Comparison of ENCODE assay signal across 28 cellular contexts in the genomic region with DNA sequence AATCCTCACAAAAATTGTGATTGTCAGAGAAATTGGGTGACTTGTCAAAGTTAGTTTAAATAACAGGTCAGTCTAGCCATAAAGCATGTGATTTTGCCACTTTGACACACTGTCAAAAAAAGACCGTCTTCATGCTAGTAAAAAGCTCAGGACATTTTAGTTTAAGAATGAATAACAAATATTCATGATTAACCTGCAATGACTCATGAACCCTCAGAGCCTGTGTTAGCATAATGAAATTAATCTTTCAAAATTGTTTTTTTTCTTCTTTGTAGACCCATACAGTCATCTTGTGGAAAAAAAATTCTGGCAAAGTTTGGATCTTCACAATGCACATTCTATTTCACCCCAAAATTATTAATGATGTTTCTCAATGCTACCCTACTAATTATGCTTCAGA.
"Had no signal": no experiment of that assay in that cellular context is flagged by ENCODE, and none has a peak within 500 bp of the region (broad histone marks: within the 10 kb centered on the region; RNA-seq: fewer than 3 reads in every experiment).

No MANE protein-coding gene starts in this region.

- ATAC-seq: left colon; left lung; lower lobe of right lung; natural killer cell; pancreas; right cardiac atrium; sciatic nerve; stimulated activated naive B cell treated with anti-CD40 and anti-IgM and Interleukin-4, amounts not matched to agents 10 μg/mL and 1 μg/mL and 100 μg/mL, for 72 hours; stimulated activated naive CD8-positive, alpha-beta T cell treated with anti-CD3 and anti-CD28 coated beads, Interleukin-15, Interleukin-2, amounts not matched to agents 100 U/mL and 50 U/mL, for 24 hours had no signal

- H3K4me3 ChIP-seq: left lung, lower lobe of right lung, pancreas, prostate gland, skin epidermis, stomach, testis, thyroid gland, transverse colon, upper lobe of left lung, vagina had no signal

- DNase-seq: kidney glomerular epithelial cell; left colon; left lung; lower lobe of right lung; mesendoderm; naive B cell; natural killer cell; nephron progenitor cell; nucleus accumbens; pancreas; posterior cingulate gyrus; retina; right cardiac atrium; stimulated activated CD4-positive, alpha-beta T cell treated with anti-CD3 and anti-CD28 coated beads, Interleukin-12 subunit alpha, Interleukin-12 subunit beta, amount 100 ng/mL, for 4 hours; stimulated activated CD4-positive, alpha-beta T cell treated with anti-CD3 and anti-CD28 coated beads, Interleukin-15, amount 100 ng/mL, for 24 hours; stimulated activated CD4-positive, alpha-beta T cell treated with anti-CD3 and anti-CD28 coated beads, Interleukin-2, amount 100 ng/mL, for 24 hours; stimulated activated CD4-positive, alpha-beta T cell treated with anti-CD3 and anti-CD28 coated beads, Interleukin-4, amount 100 ng/mL, for 1 hour; stimulated activated naive B cell treated with anti-CD40 and anti-IgM and Interleukin-4, amounts not matched to agents 10 μg/mL and 1 μg/mL and 100 μg/mL, for 72 hours; stimulated activated naive CD8-positive, alpha-beta T cell treated with anti-CD3 and anti-CD28 coated beads, Interleukin-15, Interleukin-2, amounts not matched to agents 100 U/mL and 50 U/mL, for 24 hours; stomach; testis; thyroid gland; transverse colon; upper lobe of left lung had no signal

- H3K27ac ChIP-seq: left lung, lower lobe of right lung, pancreas, prostate gland, skin epidermis, stomach, testis, thyroid gland, transverse colon, upper lobe of left lung, vagina had no signal

- H3K9me3 ChIP-seq: lower lobe of right lung, pancreas, prostate gland, testis, thyroid gland, vagina had no signal

- H3K27me3 ChIP-seq: left lung, pancreas, stomach, testis, thyroid gland, transverse colon, upper lobe of left lung, vagina had no signal

- H3K36me3 ChIP-seq: left lung, lower lobe of right lung, pancreas, prostate gland, stomach, thyroid gland, transverse colon, upper lobe of left lung, vagina had no signal

- H3K4me1 ChIP-seq: left lung, lower lobe of right lung, pancreas, prostate gland, stomach, testis, thyroid gland, transverse colon, upper lobe of left lung, vagina had no signal
